1 cellular context compared by ENCODE assay signal in the genomic region with DNA sequence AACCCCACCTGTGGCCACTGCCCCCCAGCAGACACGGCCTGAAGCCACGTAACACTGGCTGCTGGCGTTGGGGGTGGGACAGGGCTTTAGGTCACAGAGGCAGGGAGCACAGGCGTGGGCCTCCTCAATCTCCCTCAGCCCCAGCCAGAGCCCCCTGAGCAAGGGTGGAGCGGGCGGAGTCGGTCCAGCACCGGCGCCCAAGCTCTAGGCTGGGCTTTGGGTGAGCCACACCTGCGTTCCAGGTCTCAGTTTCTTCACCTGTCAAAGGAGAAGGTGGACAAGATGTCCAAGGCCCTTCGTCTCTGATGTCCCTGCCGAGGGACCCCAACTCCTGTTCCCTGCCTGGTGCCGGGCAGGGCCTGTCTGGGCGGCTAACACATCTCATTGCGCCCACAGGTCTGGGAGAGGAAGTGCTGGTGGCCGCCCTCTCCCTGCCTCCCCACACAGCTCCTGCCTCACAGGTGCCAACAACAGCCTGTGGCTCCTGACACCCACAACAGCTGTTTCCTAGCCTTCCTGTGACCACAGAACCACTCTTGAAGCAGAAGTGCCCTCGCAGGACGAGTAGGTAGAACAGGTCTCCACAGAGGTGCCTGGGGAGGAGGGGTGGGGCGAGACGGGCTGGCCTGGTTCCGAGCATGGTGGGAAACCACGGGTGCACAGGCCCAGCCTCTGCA.
TF ChIP-seq lines count a peak whose summit lies in the region.

No MANE protein-coding gene starts in this region.

TF ChIP-seq in SK-N-SH treated with all-trans-retinoic acid at 6 μM for 48 hours, 23 proteins besides CTCF, POLR2A, EP300 and RAD21 (continued from another document):
- TF ChIP-seq, protein P1, sequence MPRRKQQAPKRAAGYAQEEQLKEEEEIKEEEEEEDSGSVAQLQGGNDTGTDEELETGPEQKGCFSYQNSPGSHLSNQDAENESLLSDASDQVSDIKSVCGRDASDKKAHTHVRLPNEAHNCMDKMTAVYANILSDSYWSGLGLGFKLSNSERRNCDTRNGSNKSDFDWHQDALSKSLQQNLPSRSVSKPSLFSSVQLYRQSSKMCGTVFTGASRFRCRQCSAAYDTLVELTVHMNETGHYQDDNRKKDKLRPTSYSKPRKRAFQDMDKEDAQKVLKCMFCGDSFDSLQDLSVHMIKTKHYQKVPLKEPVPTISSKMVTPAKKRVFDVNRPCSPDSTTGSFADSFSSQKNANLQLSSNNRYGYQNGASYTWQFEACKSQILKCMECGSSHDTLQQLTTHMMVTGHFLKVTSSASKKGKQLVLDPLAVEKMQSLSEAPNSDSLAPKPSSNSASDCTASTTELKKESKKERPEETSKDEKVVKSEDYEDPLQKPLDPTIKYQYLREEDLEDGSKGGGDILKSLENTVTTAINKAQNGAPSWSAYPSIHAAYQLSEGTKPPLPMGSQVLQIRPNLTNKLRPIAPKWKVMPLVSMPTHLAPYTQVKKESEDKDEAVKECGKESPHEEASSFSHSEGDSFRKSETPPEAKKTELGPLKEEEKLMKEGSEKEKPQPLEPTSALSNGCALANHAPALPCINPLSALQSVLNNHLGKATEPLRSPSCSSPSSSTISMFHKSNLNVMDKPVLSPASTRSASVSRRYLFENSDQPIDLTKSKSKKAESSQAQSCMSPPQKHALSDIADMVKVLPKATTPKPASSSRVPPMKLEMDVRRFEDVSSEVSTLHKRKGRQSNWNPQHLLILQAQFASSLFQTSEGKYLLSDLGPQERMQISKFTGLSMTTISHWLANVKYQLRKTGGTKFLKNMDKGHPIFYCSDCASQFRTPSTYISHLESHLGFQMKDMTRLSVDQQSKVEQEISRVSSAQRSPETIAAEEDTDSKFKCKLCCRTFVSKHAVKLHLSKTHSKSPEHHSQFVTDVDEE (CRISPR knock-in tag; IDR thresholded peaks at IDR 0.05): no peak
- TF ChIP-seq ESRRG (CRISPR knock-in tag; IDR thresholded peaks at IDR 0.05): no peak
- no peak for TF ChIP-seq ZNF565 (CRISPR knock-in tag; conservative IDR thresholded peaks at IDR 0.05; ENCODE audit: low read depth)
- TF ChIP-seq BACH2 (CRISPR knock-in tag; IDR thresholded peaks at IDR 0.05; ENCODE audit: borderline replicate concordance): no peak
- no peak for TF ChIP-seq CSDC2 (CRISPR knock-in tag; IDR thresholded peaks at IDR 0.05)
